ENCODE assay signal across 9 cellular contexts in genomic region chr5:163914911-163915310, GRCh38.
DNase-seq lines count a peak whose midpoint lies in the region; ATAC-seq lines count a peak whose summit lies in the region.
"Had no signal": no experiment of that assay in that cellular context is flagged by ENCODE, and none has a peak within 500 bp of the region (broad histone marks: within the 10 kb centered on the region; RNA-seq: fewer than 3 reads in every experiment).

No MANE protein-coding gene starts in this region.

- ATAC-seq in GM18909 (IDR thresholded peaks at IDR 0.05; ENCODE audit: poor library complexity, unreplicated experiment) (peak; percentile 46), HG02973 (IDR thresholded peaks at IDR 0.05; ENCODE audit: unreplicated experiment) (peak; percentile 32), HG03039 (IDR thresholded peaks at IDR 0.05; ENCODE audit: unreplicated experiment) (no peak)

- peak overlapping the region; percentile 68 to 83 for H3K27ac ChIP-seq in mucosa of rectum (ENCODE audit: low read depth in 2 of 2, low read length in 2 of 2)
- H3K27ac ChIP-seq: right lobe of liver had no signal

- H3K4me1 ChIP-seq in mucosa of rectum (ENCODE audit: control insufficient read depth in 2 of 2, insufficient read depth in 2 of 2, low read length in 2 of 2): peaks cover 10 to 14% of the 10 kb centered on the region in 2 donors
- H3K4me1 ChIP-seq: right lobe of liver had no signal

- in situ Hi-C loops in G401 (cut with HindIII; ENCODE audit: low sequenced_read_pairs): no loop called here

- no peak overlapping the region for H3K9ac ChIP-seq in mucosa of rectum (ENCODE audit: low read depth in 1 of 2, low read length in 2 of 2)

- no peaks in the 10 kb centered on the region for H3K36me3 ChIP-seq in mucosa of rectum (ENCODE audit: control insufficient read depth in 2 of 2, insufficient read depth in 2 of 2, low read length in 2 of 2)
- H3K36me3 ChIP-seq: right lobe of liver had no signal

- DNase-seq in NCI-H82 (lab: John Stamatoyannopoulos, UW): peak; percentile 89
- DNase-seq in G401 (ENCODE audit: low spot score): no peak
- DNase-seq in cerebellum (ENCODE audit: low spot score): no peak
- no peak for DNase-seq in A172 (ENCODE audit: low spot score)
- DNase-seq: right lobe of liver had no signal

- H3K9me3 ChIP-seq in mucosa of rectum (ENCODE audit: control insufficient read depth in 2 of 2, low read length in 2 of 2): no peaks in the 10 kb centered on the region
- H3K9me3 ChIP-seq: right lobe of liver had no signal

- H3K4me3 ChIP-seq in mucosa of rectum (ENCODE audit: low read length in 2 of 2): peak overlapping the region in 1 of 2 donors; percentile 22
- H3K4me3 ChIP-seq: right lobe of liver had no signal

- no peaks in the 10 kb centered on the region for H3K27me3 ChIP-seq in mucosa of rectum (ENCODE audit: control insufficient read depth in 2 of 2, insufficient read depth in 2 of 2, low read length in 2 of 2)
- H3K27me3 ChIP-seq: right lobe of liver had no signal
